In the genomic region with DNA sequence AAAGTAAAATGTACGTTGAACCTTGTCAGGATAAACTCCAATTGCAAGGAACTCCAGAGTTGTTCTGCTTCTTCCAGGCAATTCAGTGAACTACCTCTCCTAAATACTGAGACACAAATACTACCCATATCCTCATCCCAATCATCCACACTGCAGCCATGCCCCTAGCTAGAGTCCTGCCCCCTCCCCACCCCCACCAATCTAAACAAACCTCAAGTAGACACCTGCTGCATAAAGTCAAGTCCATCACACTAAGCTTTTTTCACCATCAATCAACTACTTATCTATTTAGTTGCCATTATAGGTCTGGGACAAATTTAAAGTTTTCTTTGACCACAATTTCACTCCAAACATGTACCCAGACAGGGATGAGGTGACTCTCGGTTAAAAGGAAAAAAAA, we compare ENCODE assay signal across 10 cellular contexts.
A peak's percentile ranks its signal among the peaks of the same experiment; 100 is the strongest.
DNase-seq lines count a peak whose midpoint lies in the region; ATAC-seq and TF ChIP-seq lines count a peak whose summit lies in the region.
"Had no signal": no experiment of that assay in that cellular context is flagged by ENCODE, and none has a peak within 500 bp of the region (broad histone marks: within the 10 kb centered on the region; RNA-seq: fewer than 3 reads in every experiment).

No MANE protein-coding gene starts in this region.

- ATAC-seq in GM23338 (peak; percentile 45), T-cell (replicated peaks in 1 of 4) (no peak), GM18868 (IDR thresholded peaks at IDR 0.05; ENCODE audit: unreplicated experiment) (no peak), HG03280 (IDR thresholded peaks at IDR 0.05; ENCODE audit: unreplicated experiment) (no peak)

- H3K27me3 Mint-ChIP-seq in GM23338 (ENCODE audit: insufficient read depth, low read depth, poor library complexity): peaks cover 3% of the 10 kb centered on the region
- no peaks in the 10 kb centered on the region for H3K27me3 Mint-ChIP-seq in T-cell

- TF ChIP-seq POLR2A in spleen (IDR thresholded peaks at IDR 0.05): no peak

- H3K4me1 Mint-ChIP-seq in GM23338 (peaks cover 23% of the 10 kb centered on the region), T-cell (peaks cover 84 to 88% (median 87%) of the 10 kb centered on the region in 3 donors)

- CTCF ChIA-PET in T-cell (lab: Charles Lee): interaction anchor here (0.6 to 1.6 kb wide), 10 partner anchors 12 to 175 kb away, joined by 3 to 6 read pairs (median 3); no protein-coding TSS in a partner anchor

- H3K27me3 ChIP-seq in GM23338 (ENCODE audit: insufficient read depth) (no peaks in the 10 kb centered on the region), spleen (replicated peaks in 1 of 7) (no peaks in the 10 kb centered on the region)

- TF ChIP-seq CTCF in GM23338 (conservative IDR thresholded peaks at IDR 0.05; ENCODE audit: low read depth in 2 of 2) (no peak), fibroblast of pulmonary artery (IDR thresholded peaks at IDR 0.05; ENCODE audit: low read length, missing control alignments) (no peak), spleen (IDR thresholded peaks at IDR 0.05 in 8 of 11, conservative IDR thresholded peaks at IDR 0.05 in 3 of 11) (no peak)

- H3K9me3 Mint-ChIP-seq in GM23338 (no peaks in the 10 kb centered on the region), T-cell (peaks cover 0 to 7% (median 0%) of the 10 kb centered on the region in 3 donors)

- H2AFZ ChIP-seq in GM23338: no peak overlapping the region
- H2AFZ ChIP-seq: GM23248 had no signal

- H3K4me1 ChIP-seq in GM23338 (ENCODE audit: insufficient read depth) (peaks cover 24% of the 10 kb centered on the region), spleen (peaks cover 53 to 84% (median 72%) of the 10 kb centered on the region in 6 donors)

- no peaks in the 10 kb centered on the region for H3K79me2 ChIP-seq in GM23338 (replicated peaks; ENCODE audit: insufficient read depth)

- H3K27ac Mint-ChIP-seq in GM23338: no peak overlapping the region
- H3K27ac Mint-ChIP-seq in T-cell: peak overlapping the region; percentile 97

- WGBS in spleen, 5 donors: 43 to 61% (median 53%) methylated on average over 2 of the region's 2 CpGs

- DNase-seq in GM23338 (ENCODE audit: low spot score) (no peak), T-cell (no peak), fibroblast of pulmonary artery (ENCODE audit: low read depth) (no peak), spleen (no peak), NCI-H526 treated with DMSO at 0.1 percent for 48 hours (lab: John Stamatoyannopoulos, UW) (no peak)
- DNase-seq: NCI-H748 treated with DMSO at 0.1 percent for 48 hours had no signal

- H3K36me3 Mint-ChIP-seq in GM23338 (ENCODE audit: low read depth) (peaks cover 8% of the 10 kb centered on the region; the same call in 2 of the 3 replicates), T-cell (peaks cover 7% of the 10 kb centered on the region)

- H4K20me1 ChIP-seq in GM23338 (replicated peaks; ENCODE audit: insufficient read depth): peaks cover 6% of the 10 kb centered on the region; the same call in 1 of the 2 replicates

- H3K4me3 Mint-ChIP-seq in GM23338: no peak overlapping the region
- H3K4me3 Mint-ChIP-seq in T-cell: peak overlapping the region; percentile 66 to 80 (median 73)
- H3K4me3 Mint-ChIP-seq: mesothelial cell of epicardium had no signal

- peak overlapping the region; percentile 35 for H3K4me2 ChIP-seq in GM23338

- H3F3A ChIP-seq in GM23338 (replicated peaks; ENCODE audit: low read depth): no peaks in the 10 kb centered on the region

- POLR2A ChIA-PET in T-cell (lab: Charles Lee): interaction anchor here in 1 of 2 donors (0.6 to 2.1 kb wide), 7 partner anchors 20 to 169 kb away, joined by 3 to 15 read pairs (median 4); partner anchors contain the start of gene SIK3

- no peak overlapping the region for H3K4me3 ChIP-seq in GM23338
- H3K4me3 ChIP-seq in fibroblast of pulmonary artery (replicated peaks; ENCODE audit: low read depth, low read length): peak overlapping the region; percentile 29
- peak overlapping the region in 2 of 8 donors; percentile 4 to 42 for H3K4me3 ChIP-seq in spleen
- H3K4me3 ChIP-seq: GM23248 had no signal

- no peaks in the 10 kb centered on the region for H3K9me2 ChIP-seq in GM23338 (ENCODE audit: insufficient read depth)

- intact Hi-C loops in spleen (cut with DNase I; ENCODE audit: low total_unique reads): no loop called here

- H3K36me3 ChIP-seq in GM23338 (ENCODE audit: insufficient read depth): no peaks in the 10 kb centered on the region; the same call in 1 of the 2 replicates
- peaks cover 0 to 15% (median 0%) of the 10 kb centered on the region in 6 donors for H3K36me3 ChIP-seq in spleen

- no peaks in the 10 kb centered on the region for H3K9me3 ChIP-seq in spleen

- H3K27ac ChIP-seq in GM23338 (ENCODE audit: low read depth) (peak overlapping the region; percentile 28), spleen (peak overlapping the region; percentile 55 to 89 (median 74))
- H3K27ac ChIP-seq: GM23248 had no signal

TF ChIP-seq in GM23338, 12 proteins besides CTCF, POLR2A, EP300 and RAD21 (continues in another document):
- TF ChIP-seq POLR2AphosphoS5 (IDR thresholded peaks at IDR 0.05; ENCODE audit: low read depth) (no peak), EZH2phosphoT487 (IDR thresholded peaks at IDR 0.05; ENCODE audit: unreplicated experiment) (no peak), CREB1 (CRISPR knock-in tag; IDR thresholded peaks at IDR 0.05; ENCODE audit: low read depth) (no peak), ZNF331 (CRISPR knock-in tag; IDR thresholded peaks at IDR 0.05; ENCODE audit: low read depth) (no peak), ZNF114 (CRISPR knock-in tag; IDR thresholded peaks at IDR 0.05) (no peak)
- TF ChIP-seq, protein P1, sequence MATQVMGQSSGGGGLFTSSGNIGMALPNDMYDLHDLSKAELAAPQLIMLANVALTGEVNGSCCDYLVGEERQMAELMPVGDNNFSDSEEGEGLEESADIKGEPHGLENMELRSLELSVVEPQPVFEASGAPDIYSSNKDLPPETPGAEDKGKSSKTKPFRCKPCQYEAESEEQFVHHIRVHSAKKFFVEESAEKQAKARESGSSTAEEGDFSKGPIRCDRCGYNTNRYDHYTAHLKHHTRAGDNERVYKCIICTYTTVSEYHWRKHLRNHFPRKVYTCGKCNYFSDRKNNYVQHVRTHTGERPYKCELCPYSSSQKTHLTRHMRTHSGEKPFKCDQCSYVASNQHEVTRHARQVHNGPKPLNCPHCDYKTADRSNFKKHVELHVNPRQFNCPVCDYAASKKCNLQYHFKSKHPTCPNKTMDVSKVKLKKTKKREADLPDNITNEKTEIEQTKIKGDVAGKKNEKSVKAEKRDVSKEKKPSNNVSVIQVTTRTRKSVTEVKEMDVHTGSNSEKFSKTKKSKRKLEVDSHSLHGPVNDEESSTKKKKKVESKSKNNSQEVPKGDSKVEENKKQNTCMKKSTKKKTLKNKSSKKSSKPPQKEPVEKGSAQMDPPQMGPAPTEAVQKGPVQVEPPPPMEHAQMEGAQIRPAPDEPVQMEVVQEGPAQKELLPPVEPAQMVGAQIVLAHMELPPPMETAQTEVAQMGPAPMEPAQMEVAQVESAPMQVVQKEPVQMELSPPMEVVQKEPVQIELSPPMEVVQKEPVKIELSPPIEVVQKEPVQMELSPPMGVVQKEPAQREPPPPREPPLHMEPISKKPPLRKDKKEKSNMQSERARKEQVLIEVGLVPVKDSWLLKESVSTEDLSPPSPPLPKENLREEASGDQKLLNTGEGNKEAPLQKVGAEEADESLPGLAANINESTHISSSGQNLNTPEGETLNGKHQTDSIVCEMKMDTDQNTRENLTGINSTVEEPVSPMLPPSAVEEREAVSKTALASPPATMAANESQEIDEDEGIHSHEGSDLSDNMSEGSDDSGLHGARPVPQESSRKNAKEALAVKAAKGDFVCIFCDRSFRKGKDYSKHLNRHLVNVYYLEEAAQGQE (IDR thresholded peaks at IDR 0.05; ENCODE audit: unreplicated experiment): no peak
- TF ChIP-seq, protein P2, sequence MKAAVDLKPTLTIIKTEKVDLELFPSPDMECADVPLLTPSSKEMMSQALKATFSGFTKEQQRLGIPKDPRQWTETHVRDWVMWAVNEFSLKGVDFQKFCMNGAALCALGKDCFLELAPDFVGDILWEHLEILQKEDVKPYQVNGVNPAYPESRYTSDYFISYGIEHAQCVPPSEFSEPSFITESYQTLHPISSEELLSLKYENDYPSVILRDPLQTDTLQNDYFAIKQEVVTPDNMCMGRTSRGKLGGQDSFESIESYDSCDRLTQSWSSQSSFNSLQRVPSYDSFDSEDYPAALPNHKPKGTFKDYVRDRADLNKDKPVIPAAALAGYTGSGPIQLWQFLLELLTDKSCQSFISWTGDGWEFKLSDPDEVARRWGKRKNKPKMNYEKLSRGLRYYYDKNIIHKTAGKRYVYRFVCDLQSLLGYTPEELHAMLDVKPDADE (IDR thresholded peaks at IDR 0.05): no peak
